25 cellular contexts compared by ENCODE assay signal in genomic region chr11:82975882-82976281, GRCh38.
"Had no signal": no experiment of that assay in that cellular context is flagged by ENCODE, and none has a peak within 500 bp of the region (broad histone marks: within the 10 kb centered on the region; RNA-seq: fewer than 3 reads in every experiment).

No MANE protein-coding gene starts in this region.

- H3K9me3 ChIP-seq: ascending aorta, left lung, right lobe of liver, testis, upper lobe of left lung had no signal

- ATAC-seq: foreskin keratinocyte, left lung, right lobe of liver, T-cell had no signal

- H3K27ac ChIP-seq: adrenal gland, ascending aorta, brain microvascular endothelial cell, foreskin keratinocyte, left lung, right lobe of liver, skin epidermis, testis, upper lobe of left lung, VCaP had no signal

- H3K4me3 ChIP-seq: adrenal gland, ascending aorta, left lung, right lobe of liver, skin epidermis, testis, upper lobe of left lung had no signal

- H3K27me3 ChIP-seq: adrenal gland, ascending aorta, brain microvascular endothelial cell, foreskin keratinocyte, left lung, right lobe of liver, testis, upper lobe of left lung had no signal

- H3K27me3 Mint-ChIP-seq: activated naive CD4-positive, alpha-beta T cell treated with anti-CD3 and anti-CD28 coated beads, Interleukin-2, amount 50 U/mL, for 24 hours; T-cell had no signal

- H3K9me3 Mint-ChIP-seq: T-cell; T-helper 2 cell treated with Interferon-gamma antibody and Interleukin-4, amounts not matched to agents 5 μg/mL and 100 μg/mL, for 36 hours had no signal

- H3K4me3 Mint-ChIP-seq: activated naive CD4-positive, alpha-beta T cell treated with anti-CD3 and anti-CD28 coated beads, Interleukin-2, amount 50 U/mL, for 24 hours; T-cell; T-helper 2 cell treated with Interferon-gamma antibody and Interleukin-4, amounts not matched to agents 5 μg/mL and 100 μg/mL, for 36 hours had no signal

- DNase-seq: activated CD4-positive, alpha-beta T cell treated with anti-CD3 and anti-CD28 coated beads, Interleukin-2, amount 50 U/mL, for 1 hour; activated CD4-positive, CD25-positive, alpha-beta regulatory T cell treated with anti-CD3 and anti-CD28 coated beads, Interleukin-2, amount 50 U/mL, for 72 hours; activated gamma-delta T cell treated with Interleukin-2 at 50 U/mL for 16 hours; activated T-cell treated with anti-CD3 and anti-CD28 coated beads, Interleukin-2, amount 50 U/mL, for 1 hour; adrenal gland; brain microvascular endothelial cell; caudate nucleus; dermis blood vessel endothelial cell; effector CD8-positive, alpha-beta T cell; erythroblast; foreskin keratinocyte; left lung; midbrain; nucleus accumbens; right lobe of liver; stimulated activated CD4-positive, alpha-beta T cell treated with anti-CD3 and anti-CD28 coated beads, Interleukin-1b, Interleukin-23, amount 100 ng/mL, for 48 hours; stimulated activated naive CD4-positive, alpha-beta T cell; T-cell; testis; upper lobe of left lung had no signal

- H3K4me1 ChIP-seq: left lung, right lobe of liver, testis had no signal

- H3K36me3 ChIP-seq: adrenal gland, ascending aorta, brain microvascular endothelial cell, left lung, right lobe of liver, upper lobe of left lung had no signal

- H3K27ac Mint-ChIP-seq: T-helper 2 cell treated with Interferon-gamma antibody and Interleukin-4, amounts not matched to agents 5 μg/mL and 100 μg/mL, for 36 hours had no signal
